Comparison of ENCODE assay signal across 8 cellular contexts in genomic region chr2:100562613-100563406, GRCh38. TPM values are rescaled to one million over a fixed set of nuclear protein-coding genes. Genes with fewer than 3 reads are reported as not detected.
DNase-seq lines count a peak whose midpoint lies in the region; ATAC-seq, FAIRE-seq and TF ChIP-seq lines count a peak whose summit lies in the region.

Gene PDCL3, plus strand, starts transcription at chr2:100562993. Its CDS starts 75 bp downstream, at chr2:100563068.

- peak within 1 kb of the TSS; percentile 82 to 92 for H3K4me3 Mint-ChIP-seq in activated T-cell treated with anti-CD3 and anti-CD28 coated beads, Interleukin-2, amount 50 U/mL, for 72 hours

- FAIRE-seq in RCC 7860 (lab: Jason Lieb, UNC) = peak; percentile 85

- TF ChIP-seq POLR2A in esophagus muscularis mucosa (IDR thresholded peaks at IDR 0.05; ENCODE audit: low read depth) = peak; percentile 16

- H3K4me1 Mint-ChIP-seq in activated T-cell treated with anti-CD3 and anti-CD28 coated beads, Interleukin-2, amount 50 U/mL, for 72 hours (ENCODE audit: low read depth) = peaks cover 46% of the 10 kb centered on the region

- H3K27ac ChIP-seq in DOHH2 (ENCODE audit: low read depth, low read length) (peak within 1 kb of the TSS; percentile 75), KOPT-K1 (ENCODE audit: low read depth, low read length, poor library complexity, severe bottlenecking) (peak within 1 kb of the TSS; percentile 87), esophagus muscularis mucosa (replicated peaks in 1 of 4) (peak within 1 kb of the TSS; percentile 89 to 92 (median 90)), muscle layer of duodenum (ENCODE audit: low read length) (peak within 1 kb of the TSS; percentile 76)

- H3K36me3 ChIP-seq in DOHH2 (ENCODE audit: control insufficient read depth, low read length) (no peaks in the 10 kb centered on the region), KOPT-K1 (ENCODE audit: insufficient read depth, low read length) (peaks cover 26% of the 10 kb centered on the region), esophagus muscularis mucosa (peaks cover 9 to 20% (median 17%) of the 10 kb centered on the region in 4 donors), muscle layer of duodenum (ENCODE audit: control insufficient read depth in 1 of 2, insufficient read depth in 2 of 2, low read length in 2 of 2) (peaks cover 7 to 15% of the 10 kb centered on the region in 2 donors)

- peak; percentile 94 for ATAC-seq in GM21786 (IDR thresholded peaks at IDR 0.05; ENCODE audit: unreplicated experiment)
- peak; percentile 93 for ATAC-seq in activated T-cell treated with anti-CD3 and anti-CD28 coated beads, Interleukin-2, amount 50 U/mL, for 72 hours (replicated peaks in 1 of 2)

- H3K9me2 ChIP-seq in DOHH2 (replicated peaks; ENCODE audit: control insufficient read depth, low read length) = no peaks in the 10 kb centered on the region

- no peaks in the 10 kb centered on the region for H3F3A ChIP-seq in DOHH2 (ENCODE audit: control insufficient read depth, insufficient read depth)

- H3K27me3 ChIP-seq in DOHH2 (ENCODE audit: control insufficient read depth, low read length) = no peaks in the 10 kb centered on the region
- no peaks in the 10 kb centered on the region for H3K27me3 ChIP-seq in esophagus muscularis mucosa
- no peaks in the 10 kb centered on the region for H3K27me3 ChIP-seq in muscle layer of duodenum (ENCODE audit: low read depth, low read length)

- intact Hi-C loops in esophagus muscularis mucosa (cut with DNase I) = loop anchor here (5.0 kb wide), 1 partner anchor 141 kb away; no protein-coding TSS in a partner anchor

- H3K79me2 ChIP-seq in DOHH2 (ENCODE audit: control insufficient read depth, low read length) = peaks cover 7% of the 10 kb centered on the region

- no peak for TF ChIP-seq EP300 in esophagus muscularis mucosa (IDR thresholded peaks at IDR 0.05)

- H3K27ac Mint-ChIP-seq in activated T-cell treated with anti-CD3 and anti-CD28 coated beads, Interleukin-2, amount 50 U/mL, for 72 hours = peak within 1 kb of the TSS; percentile 78

- no peaks in the 10 kb centered on the region for H3K9me3 Mint-ChIP-seq in activated T-cell treated with anti-CD3 and anti-CD28 coated beads, Interleukin-2, amount 50 U/mL, for 72 hours

- H3K4me3 ChIP-seq in DOHH2 (ENCODE audit: low read length) = peak within 1 kb of the TSS; percentile 86
- H3K4me3 ChIP-seq in esophagus muscularis mucosa = peak within 1 kb of the TSS; percentile 82 to 91 (median 86)
- peak within 1 kb of the TSS; percentile 80 to 89 for H3K4me3 ChIP-seq in muscle layer of duodenum (ENCODE audit: low read depth in 1 of 2, low read length in 2 of 2)

- no peaks in the 10 kb centered on the region for H3K9me3 ChIP-seq in DOHH2 (ENCODE audit: control insufficient read depth, insufficient read depth, low read length)
- H3K9me3 ChIP-seq in KOPT-K1 (ENCODE audit: insufficient read depth, low read length, poor library complexity, severe bottlenecking) = no peaks in the 10 kb centered on the region
- H3K9me3 ChIP-seq in esophagus muscularis mucosa = no peaks in the 10 kb centered on the region
- no peaks in the 10 kb centered on the region for H3K9me3 ChIP-seq in muscle layer of duodenum (ENCODE audit: control insufficient read depth in 1 of 2, low read length in 2 of 2)

- H3K4me1 ChIP-seq in DOHH2 (ENCODE audit: control insufficient read depth, low read length) (peaks cover 16% of the 10 kb centered on the region), esophagus muscularis mucosa (peaks cover 13 to 69% (median 64%) of the 10 kb centered on the region in 4 donors), muscle layer of duodenum (ENCODE audit: control insufficient read depth in 1 of 2, insufficient read depth in 2 of 2, low read length in 2 of 2) (peaks cover 3 to 8% of the 10 kb centered on the region in 2 donors)

- H3K4me2 ChIP-seq in DOHH2 (ENCODE audit: low read length) = peak within 1 kb of the TSS; percentile 59

- no peaks in the 10 kb centered on the region for H4K20me1 ChIP-seq in DOHH2 (ENCODE audit: control insufficient read depth, insufficient read depth, low read depth, low read length)

- WGBS in esophagus muscularis mucosa = 0% methylated on average over 20 of the region's 62 CpGs

- no peak for TF ChIP-seq CTCF in DOHH2 (IDR thresholded peaks at IDR 0.05; ENCODE audit: low read depth, low read length, poor library complexity, severe bottlenecking)
- peak; percentile 8 to 18 (median 9) for TF ChIP-seq CTCF in esophagus muscularis mucosa (IDR thresholded peaks at IDR 0.05)

- H3K27me3 Mint-ChIP-seq in activated T-cell treated with anti-CD3 and anti-CD28 coated beads, Interleukin-2, amount 50 U/mL, for 72 hours (ENCODE audit: low read depth) = no peaks in the 10 kb centered on the region

- H3K36me3 Mint-ChIP-seq in activated T-cell treated with anti-CD3 and anti-CD28 coated beads, Interleukin-2, amount 50 U/mL, for 72 hours (ENCODE audit: insufficient read depth in 2 of 2) = peaks cover 0 to 10% of the 10 kb centered on the region in 2 donors

- DNase-seq in RCC 7860 (ENCODE audit: low spot score) = peak; percentile 99
- peak; percentile 94 to 95 for DNase-seq in activated T-cell treated with anti-CD3 and anti-CD28 coated beads, Interleukin-2, amount 50 U/mL, for 72 hours
- DNase-seq in esophagus muscularis mucosa (ENCODE audit: extremely low spot score) = peak; percentile 98
- DNase-seq in stimulated activated CD8-positive, alpha-beta memory T cell treated with anti-CD3 and anti-CD28 coated beads, Interleukin-7, amount 100 ng/mL, for 4 hours (ENCODE audit: low read depth in 2 of 2) = peak; percentile 86 to 91

RNA-seq across cellular contexts. Expression of gene PDCL3, which starts in this region (rescaled TPM):
- 10 to 100 TPM; 30.8 to 36.8 TPM for total RNA-seq in activated T-cell treated with anti-CD3 and anti-CD28 coated beads, Interleukin-2, amount 50 U/mL, for 72 hours
- total RNA-seq in esophagus muscularis mucosa = 10 to 100 TPM; 46.3 to 82.6 (median 61.3) TPM

Comparison
In these comparisons a context has a peak if more than half of its experiments do, and no peak if none do; other contexts are left out.
1. Peak in every context shown above with its lines: DNase-seq, ATAC-seq, H3K4me3 ChIP-seq and H3K27ac ChIP-seq.